ENCODE assay signal across 10 cellular contexts in the genomic region with DNA sequence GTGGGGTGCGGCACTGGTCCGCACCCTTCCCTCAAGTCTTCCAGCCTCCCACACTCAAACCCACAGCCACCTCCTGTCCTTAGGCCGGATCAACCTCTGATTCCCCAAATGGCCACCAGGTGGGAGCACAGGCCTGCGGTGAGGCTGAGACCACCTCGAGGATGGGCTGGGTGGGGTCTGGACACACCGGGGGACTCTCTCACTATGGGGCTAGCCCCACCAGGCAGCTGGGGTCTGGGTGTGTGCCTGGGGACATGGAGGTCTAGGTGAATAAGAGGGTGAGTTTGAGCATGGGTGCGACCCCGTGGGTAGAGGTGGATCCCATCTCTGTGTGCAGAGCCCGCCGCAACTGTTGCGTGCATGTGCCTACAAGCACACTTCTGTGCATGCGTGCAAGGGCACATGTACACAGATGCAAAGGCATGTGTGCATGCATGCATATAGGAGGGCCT. TPM values are rescaled to one million over a fixed set of nuclear protein-coding genes. Genes with fewer than 3 reads are reported as not detected.
DNase-seq lines count a peak whose midpoint lies in the region; ATAC-seq lines count a peak whose summit lies in the region.
"Had no signal": no experiment of that assay in that cellular context is flagged by ENCODE, and none has a peak within 500 bp of the region (broad histone marks: within the 10 kb centered on the region; RNA-seq: fewer than 3 reads in every experiment).

No MANE protein-coding gene starts in this region.

- H3K18ac ChIP-seq in trophoblast cell (ENCODE audit: low read length) = no peak overlapping the region

- H3K36me3 ChIP-seq in trophoblast cell (ENCODE audit: control insufficient read depth in 1 of 2, insufficient read depth in 2 of 2, low read length in 2 of 2) = no peaks in the 10 kb centered on the region
- H3K36me3 ChIP-seq: uterus had no signal

- H2BK120ac ChIP-seq in trophoblast cell (ENCODE audit: insufficient read depth, low read length, poor library complexity) = no peak overlapping the region

- no peak overlapping the region for H2BK12ac ChIP-seq in trophoblast cell (ENCODE audit: low read length)

- H3K27ac ChIP-seq in trophoblast cell (ENCODE audit: low read depth, low read length) = no peak overlapping the region
- H3K27ac ChIP-seq: uterus had no signal

- H3K27me3 ChIP-seq in trophoblast cell (ENCODE audit: insufficient read depth, low read length) = no peaks in the 10 kb centered on the region
- H3K27me3 ChIP-seq: uterus had no signal

- H2AFZ ChIP-seq in trophoblast cell (ENCODE audit: insufficient read depth, low read length, poor library complexity) = no peak overlapping the region

- H4K8ac ChIP-seq in trophoblast cell (ENCODE audit: low read depth, low read length) = no peak overlapping the region

- H3K4me1 ChIP-seq in trophoblast cell (ENCODE audit: control insufficient read depth in 1 of 2, insufficient read depth in 2 of 2, low read length in 2 of 2) = no peaks in the 10 kb centered on the region
- H3K4me1 ChIP-seq: uterus had no signal

- H3K4me2 ChIP-seq in trophoblast cell (ENCODE audit: low read length) = no peak overlapping the region

- H3K9ac ChIP-seq in trophoblast cell (ENCODE audit: low read length) = no peak overlapping the region

- no CpG with 5 or more reads among the region's 12 CpGs for WGBS in trophoblast cell (ENCODE audit: extremely low coverage, insufficient coverage, insufficient read length)

- no peak overlapping the region for H3K14ac ChIP-seq in trophoblast cell (ENCODE audit: low read length)

- peak overlapping the region; percentile 19 for H3K4me3 ChIP-seq in trophoblast cell (ENCODE audit: low read depth, low read length)
- H3K4me3 ChIP-seq: uterus had no signal

- no peak overlapping the region for H3K23ac ChIP-seq in trophoblast cell (ENCODE audit: low read length)

- no peak overlapping the region for H2AK5ac ChIP-seq in trophoblast cell (ENCODE audit: low read length)

- no peak overlapping the region for H4K12ac ChIP-seq in trophoblast cell (ENCODE audit: low read depth, low read length)

- H3K9me3 ChIP-seq in trophoblast cell (ENCODE audit: insufficient read depth, low read depth, low read length) = no peaks in the 10 kb centered on the region
- H3K9me3 ChIP-seq: uterus had no signal

- ATAC-seq in GM21515 (IDR thresholded peaks at IDR 0.05; ENCODE audit: unreplicated experiment) (no peak), HG02981 (IDR thresholded peaks at IDR 0.05; ENCODE audit: unreplicated experiment) (no peak)

- DNase-seq in NCI-H2227 (lab: John Stamatoyannopoulos, UW; ENCODE audit: unreplicated experiment) (peak; percentile 47), NCI-H2227 treated with DMSO at 0.1 percent for 48 hours (lab: John Stamatoyannopoulos, UW) (no peak), NAMALWA (ENCODE audit: low spot score) (peak; percentile 47), dermis blood vessel endothelial cell (peak; percentile 34), trophoblast cell (peak in 1 of 2 donors; percentile 12), KBM-7 (no peak)
- DNase-seq: CD4-positive, CD25-positive, alpha-beta regulatory T cell; uterus had no signal

- in situ Hi-C loops in KBM-7 (cut with MboI; ENCODE audit: low pct_unique_long_range_greater_than_20kb, low sequenced_read_pairs) = loop anchor here (10.0 kb wide), 1 partner anchor 310 kb away; no protein-coding TSS in a partner anchor

- H2BK5ac ChIP-seq in trophoblast cell (ENCODE audit: low read depth, low read length, poor library complexity) = no peak overlapping the region

- no peak overlapping the region for H4K91ac ChIP-seq in trophoblast cell (ENCODE audit: low read depth, low read length)

- H3K79me2 ChIP-seq in trophoblast cell (ENCODE audit: control insufficient read depth, insufficient read depth, low read length, poor library complexity) = no peaks in the 10 kb centered on the region

- no peak overlapping the region for H3K4ac ChIP-seq in trophoblast cell (ENCODE audit: low read depth, low read length)

- no peaks in the 10 kb centered on the region for H3K79me1 ChIP-seq in trophoblast cell (ENCODE audit: low read length)

RNA-seq across cellular contexts. Expression of gene MYO18B, which starts 32.6 kb away (rescaled TPM):
- total RNA-seq in dermis blood vessel endothelial cell = 0.17 TPM in 1 of 2 replicates, not detected in the other
- polyA plus RNA-seq in trophoblast cell (2013) = 0.11 and 0.14 TPM in 2 replicates

Comparison
In these comparisons a context has a peak if more than half of its experiments do, and no peak if none do; other contexts are left out.
1. DNase-seq: peak in NCI-H2227 (single experiment), NAMALWA (single experiment) and dermis blood vessel endothelial cell (single experiment); none in NCI-H2227 treated with DMSO at 0.1 percent for 48 hours (single experiment) and KBM-7 (single experiment).